In the genomic region with DNA sequence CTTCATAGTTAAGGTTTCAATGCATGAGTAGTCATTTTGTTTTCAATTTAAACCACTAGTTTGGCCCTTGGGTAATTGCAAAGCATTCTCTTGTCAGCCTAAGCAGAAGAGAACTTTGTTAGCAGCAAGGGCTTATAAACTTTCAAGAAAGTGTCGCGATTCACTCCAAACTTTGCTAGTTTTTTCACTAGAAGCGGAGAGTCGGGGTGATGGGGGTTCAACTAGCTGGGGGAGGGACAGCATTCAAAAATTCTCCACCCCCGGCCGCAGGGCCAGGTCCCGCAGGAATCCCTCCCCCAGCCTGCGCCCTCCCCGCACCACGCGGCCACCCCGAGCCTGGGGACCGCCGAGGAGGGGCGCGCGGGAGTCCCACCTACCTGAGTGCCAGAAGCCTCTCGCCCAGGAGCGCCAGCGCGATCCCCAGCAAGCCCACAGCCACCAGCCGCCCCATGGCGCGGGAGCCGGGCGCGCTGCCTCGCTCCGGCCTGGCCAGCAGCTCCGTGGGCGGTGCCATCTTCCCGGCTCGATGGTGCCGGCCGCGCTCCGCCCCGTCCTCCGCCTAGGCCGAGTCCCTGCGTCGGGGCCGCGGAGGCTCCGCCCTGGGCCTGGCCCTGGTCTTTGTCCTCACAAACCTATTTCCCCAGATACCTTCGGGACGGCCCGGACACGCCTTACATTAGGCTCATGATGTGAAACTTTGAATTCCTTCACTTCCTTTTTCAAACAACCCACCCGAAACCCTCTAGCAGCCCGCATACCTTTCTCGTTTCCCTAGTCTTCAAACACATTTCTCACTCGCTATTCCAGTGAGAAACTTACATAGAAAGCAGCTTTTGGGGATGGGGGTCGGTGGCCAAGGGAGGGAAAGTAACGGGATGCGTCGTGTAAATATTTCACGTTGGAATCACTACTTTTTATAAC, we compare ENCODE assay signal across 8 cellular contexts. TPM values are rescaled to one million over a fixed set of nuclear protein-coding genes. Genes with fewer than 3 reads are reported as not detected.
DNase-seq lines count a peak whose midpoint lies in the region; ATAC-seq, FAIRE-seq and TF ChIP-seq lines count a peak whose summit lies in the region.

A gene (minus strand): TSS at position 528 of the 921 bp plus-strand sequence. CDS start 77 bp downstream, at position 451.

- no peaks in the 10 kb centered on the region for H3K9me3 ChIP-seq in HUES48 (ENCODE audit: control insufficient read depth, insufficient read depth, low read length)
- no peaks in the 10 kb centered on the region for H3K9me3 ChIP-seq in neural cell (ENCODE audit: low read length)
- H3K9me3 ChIP-seq in thoracic aorta, result no peaks in the 10 kb centered on the region

- H3K27me3 ChIP-seq in HUES48 (ENCODE audit: control insufficient read depth, insufficient read depth, low read length) (no peaks in the 10 kb centered on the region), neural cell (ENCODE audit: insufficient read depth, low read depth, low read length) (no peaks in the 10 kb centered on the region), thoracic aorta (replicated peaks; ENCODE audit: insufficient read depth) (no peaks in the 10 kb centered on the region)

- H3F3A ChIP-seq in neural cell (ENCODE audit: insufficient read depth, low read length, poor library complexity, severe bottlenecking), result no peaks in the 10 kb centered on the region

- no peak within 1 kb of the TSS for H3K4me2 ChIP-seq in neural cell (ENCODE audit: low read length)

- H3K4me1 ChIP-seq in HUES48 (ENCODE audit: control insufficient read depth, insufficient read depth, low read length), result no peaks in the 10 kb centered on the region
- H3K4me1 ChIP-seq in thoracic aorta (ENCODE audit: control insufficient read depth in 1 of 2, low read depth in 2 of 2), result peaks cover 0 to 3% of the 10 kb centered on the region in 2 donors

- H2AFZ ChIP-seq in neural cell (ENCODE audit: low read depth, low read length), result peak within 1 kb of the TSS; percentile 10

- H4K20me1 ChIP-seq in neural cell (ENCODE audit: insufficient read depth), result no peaks in the 10 kb centered on the region

- H3K79me2 ChIP-seq in neural cell (replicated peaks; ENCODE audit: insufficient read depth, low read length), result peaks cover 3% of the 10 kb centered on the region

- peak; percentile 95 for ATAC-seq in GM21528 (IDR thresholded peaks at IDR 0.05; ENCODE audit: low FRiP score, unreplicated experiment)
- peak; percentile 81 for ATAC-seq in thoracic aorta (ENCODE audit: insufficient number of reproducible peaks, low FRiP score, low read depth)

- peak; percentile 15 for DNase-seq in DMS79 (lab: John Stamatoyannopoulos, UW)
- DNase-seq in RPMI8226, result peak; percentile 93
- peak; percentile 27 for DNase-seq in activated naive CD4-positive, alpha-beta T cell treated with anti-CD3 and anti-CD28 coated beads, Interleukin-2, amount 50 U/mL, for 16 hours
- DNase-seq in frontal cortex (ENCODE audit: low spot score in 2 of 2), result peak; percentile 68 to 75
- DNase-seq in thoracic aorta (ENCODE audit: low spot score), result peak; percentile 18

- no peak for FAIRE-seq in frontal cortex (lab: Jason Lieb, UNC)

- peak within 1 kb of the TSS; percentile 89 for H3K27ac ChIP-seq in HUES48 (ENCODE audit: low read depth, low read length)
- H3K27ac ChIP-seq in neural cell (ENCODE audit: low read length), result no peak within 1 kb of the TSS
- peak within 1 kb of the TSS; percentile 85 to 92 for H3K27ac ChIP-seq in thoracic aorta

- H3K36me3 ChIP-seq in HUES48 (ENCODE audit: control insufficient read depth, insufficient read depth, low read length) (no peaks in the 10 kb centered on the region; the same call in 1 of the 2 replicates), neural cell (ENCODE audit: insufficient read depth, low read length) (no peaks in the 10 kb centered on the region), thoracic aorta (no peaks in the 10 kb centered on the region)

- no peak for TF ChIP-seq EP300 in neural cell (conservative IDR thresholded peaks at IDR 0.05; ENCODE audit: poor library complexity, severe bottlenecking)

- H3K9ac ChIP-seq in HUES48 (ENCODE audit: low read depth, low read length) (peak within 1 kb of the TSS; percentile 89), neural cell (ENCODE audit: low read length) (peak within 1 kb of the TSS; percentile 47)

- H3K4me3 ChIP-seq in HUES48 (ENCODE audit: low read depth, low read length) (peak within 1 kb of the TSS; percentile 76), neural cell (ENCODE audit: low read length) (peak within 1 kb of the TSS; percentile 65), thoracic aorta (peak within 1 kb of the TSS; percentile 93)

- no peaks in the 10 kb centered on the region for H3K9me2 ChIP-seq in neural cell (ENCODE audit: insufficient read depth, low read length)

- TF ChIP-seq CTCF in neural cell (IDR thresholded peaks at IDR 0.05; ENCODE audit: poor library complexity, severe bottlenecking), result no peak
- TF ChIP-seq CTCF in thoracic aorta (IDR thresholded peaks at IDR 0.05), result no peak

- TF ChIP-seq RAD21 in neural cell (conservative IDR thresholded peaks at IDR 0.05), result no peak

TF ChIP-seq in neural cell, 6 proteins besides CTCF, POLR2A, EP300 and RAD21:
- TF ChIP-seq TAF1 (IDR thresholded peaks at IDR 0.05; ENCODE audit: low read depth) (peak; percentile 46), MXI1 (conservative IDR thresholded peaks at IDR 0.05; ENCODE audit: poor library complexity, severe bottlenecking) (no peak)

RNA-seq across cellular contexts. Expression of the gene that starts here (rescaled TPM):
- 45.7 TPM for total RNA-seq in frontal cortex
- 23.1 and 28.1 TPM in 2 replicates for polyA plus RNA-seq in neural cell
- 16.9 and 22.2 TPM in 2 replicates for polyA minus RNA-seq in neural cell
- 10 to 100 TPM; 49.7 to 76.2 TPM for total RNA-seq in thoracic aorta

Comparison
In these comparisons a context has a peak if more than half of its experiments do, and no peak if none do; other contexts are left out.
1. DNase-seq: peak in every context shown above with its lines; median percentile 93 in RPMI8226; 72 in frontal cortex; 27 in activated naive CD4-positive, alpha-beta T cell treated with anti-CD3 and anti-CD28 coated beads, Interleukin-2, amount 50 U/mL, for 16 hours; 18 in thoracic aorta; 15 in DMS79.